In genomic region chr7:88306590-88307048, GRCh38 we compare ENCODE assay signal across 9 cellular contexts. TPM values are rescaled to one million over a fixed set of nuclear protein-coding genes. Genes with fewer than 3 reads are reported as not detected.
DNase-seq lines count a peak whose midpoint lies in the region; ATAC-seq and FAIRE-seq lines count a peak whose summit lies in the region.
"Had no signal": no experiment of that assay in that cellular context is flagged by ENCODE, and none has a peak within 500 bp of the region (broad histone marks: within the 10 kb centered on the region; RNA-seq: fewer than 3 reads in every experiment).

TSS of gene STEAP4 (minus strand) at chr7:88306894. CDS start at chr7:88284269, 22,625 bp downstream.

- H3K27me3 ChIP-seq in iPS-15b (ENCODE audit: control insufficient read depth, insufficient read depth, low read length): peaks cover 26% of the 10 kb centered on the region
- H3K27me3 ChIP-seq: BLaER1 had no signal

- H3K4me1 ChIP-seq in iPS-15b (ENCODE audit: control insufficient read depth, insufficient read depth, low read length): no peaks in the 10 kb centered on the region
- H3K4me1 ChIP-seq: BLaER1 had no signal

- no peak within 1 kb of the TSS for H3K9ac ChIP-seq in iPS-15b (ENCODE audit: low read depth, low read length)
- H3K9ac ChIP-seq: BLaER1 had no signal

- peak within 1 kb of the TSS; percentile 67 for H3K4me3 ChIP-seq in iPS-15b (ENCODE audit: low read depth, low read length)
- H3K4me3 ChIP-seq: BLaER1 had no signal

- DNase-seq in activated CD4-positive, alpha-beta T cell treated with anti-CD3 and anti-CD28 coated beads for 48 hours: peak; percentile 7
- no peak for DNase-seq in activated CD4-positive, alpha-beta T cell treated with anti-CD3 and anti-CD28 coated beads, Interleukin-2, amount 50 U/mL, for 4 hours
- DNase-seq in astrocyte of the hippocampus (ENCODE audit: low read depth, low spot score) (peak; percentile 50), sciatic nerve (ENCODE audit: low spot score) (peak; percentile 87), frontal cortex (ENCODE audit: low spot score in 2 of 2) (no peak)
- DNase-seq in activated effector memory CD4-positive, alpha-beta T cell treated with Interleukin-2 at 50 U/mL for 16 hours: no peak
- DNase-seq in stimulated activated CD4-positive, alpha-beta T cell treated with anti-CD3 and anti-CD28 coated beads, Interleukin-4, amount 100 ng/mL, for 4 hours: no peak

- FAIRE-seq in frontal cortex (lab: Jason Lieb, UNC): no peak

- peak; percentile 90 for ATAC-seq in sciatic nerve

- H3K36me3 ChIP-seq in iPS-15b (ENCODE audit: control insufficient read depth, insufficient read depth, low read length): no peaks in the 10 kb centered on the region
- H3K36me3 ChIP-seq: BLaER1 had no signal

- no peaks in the 10 kb centered on the region for H3K9me3 ChIP-seq in iPS-15b (ENCODE audit: control insufficient read depth, insufficient read depth, low read length)
- H3K9me3 ChIP-seq: BLaER1 had no signal

- intact Hi-C loops in sciatic nerve (cut with DNase I): no loop called here

RNA-seq across cellular contexts. Expression of gene STEAP4, which starts in this region (rescaled TPM):
- 189 TPM for total RNA-seq in sciatic nerve
- total RNA-seq in frontal cortex: 0.41 TPM

Comparison
In these comparisons a context has a peak if more than half of its experiments do, and no peak if none do; other contexts are left out.
1. RNA of gene STEAP4 (total RNA-seq): 189 TPM in sciatic nerve (single experiment); 0.41 TPM in frontal cortex (single experiment); every median in the first group is over 100 times any median in the second.
2. DNase-seq: peak in activated CD4-positive, alpha-beta T cell treated with anti-CD3 and anti-CD28 coated beads for 48 hours (single experiment), astrocyte of the hippocampus (single experiment) and sciatic nerve (single experiment); none in activated CD4-positive, alpha-beta T cell treated with anti-CD3 and anti-CD28 coated beads, Interleukin-2, amount 50 U/mL, for 4 hours (0 of 2), activated effector memory CD4-positive, alpha-beta T cell treated with Interleukin-2 at 50 U/mL for 16 hours (single experiment), frontal cortex (0 of 2) and stimulated activated CD4-positive, alpha-beta T cell treated with anti-CD3 and anti-CD28 coated beads, Interleukin-4, amount 100 ng/mL, for 4 hours (0 of 2).